23 cellular contexts compared by ENCODE assay signal in genomic region chr4:147571021-147571770, GRCh38. TPM values are rescaled to one million over a fixed set of nuclear protein-coding genes. Genes with fewer than 3 reads are reported as not detected.
DNase-seq lines count a peak whose midpoint lies in the region; ATAC-seq, FAIRE-seq and TF ChIP-seq lines count a peak whose summit lies in the region.
"Had no signal": no experiment of that assay in that cellular context is flagged by ENCODE, and none has a peak within 500 bp of the region (broad histone marks: within the 10 kb centered on the region; RNA-seq: fewer than 3 reads in every experiment).

No MANE protein-coding gene starts in this region.

- peak overlapping the region; percentile 9 for H3K27ac ChIP-seq in epithelial cell of prostate
- no peak overlapping the region for H3K27ac ChIP-seq in osteoblast (ENCODE audit: low read depth, low read length)
- no peak overlapping the region for H3K27ac ChIP-seq in small intestine (ENCODE audit: low read depth in 1 of 2, low read length in 1 of 2)
- H3K27ac ChIP-seq: 22Rv1; BLaER1 treated with 17β-estradiol and CSF1 and Interleukin-3, amounts not matched to agents 10 nM and 100 nM had no signal

- H3K4me3 ChIP-seq in osteoblast (ENCODE audit: insufficient read depth, low read length) (no peak overlapping the region), H7 (ENCODE audit: insufficient read depth, low read depth, low read length) (no peak overlapping the region), small intestine (ENCODE audit: low read depth in 1 of 2, low read length in 2 of 2) (no peak overlapping the region)
- H3K4me3 ChIP-seq: BLaER1 treated with 17β-estradiol and CSF1 and Interleukin-3, amounts not matched to agents 10 nM and 100 nM had no signal

- no peak for FAIRE-seq in small intestine (lab: Jason Lieb, UNC)
- FAIRE-seq: GM12891, RCC 7860 had no signal

- H3K36me3 ChIP-seq in osteoblast (ENCODE audit: insufficient read depth, low read length) (no peaks in the 10 kb centered on the region), H7 (replicated peaks; ENCODE audit: control insufficient read depth, insufficient read depth, low read length) (no peaks in the 10 kb centered on the region), small intestine (ENCODE audit: control insufficient read depth in 2 of 2, insufficient read depth in 2 of 2, low read length in 2 of 2) (no peaks in the 10 kb centered on the region)
- H3K36me3 ChIP-seq: BLaER1 treated with 17β-estradiol and CSF1 and Interleukin-3, amounts not matched to agents 10 nM and 100 nM had no signal

- no peaks in the 10 kb centered on the region for H3K79me2 ChIP-seq in osteoblast (ENCODE audit: insufficient read depth, low read length)

- H3K9me3 ChIP-seq in osteoblast (ENCODE audit: low read depth, low read length) (no peaks in the 10 kb centered on the region), small intestine (ENCODE audit: control insufficient read depth, low read depth) (no peaks in the 10 kb centered on the region)
- H3K9me3 ChIP-seq: Caco-2 had no signal

- ATAC-seq in GM21390 (IDR thresholded peaks at IDR 0.05; ENCODE audit: unreplicated experiment) = no peak
- ATAC-seq: HCT116, Right ventricle myocardium inferior had no signal

- no peak for TF ChIP-seq CTCF in osteoblast (IDR thresholded peaks at IDR 0.05; ENCODE audit: extremely low read depth, low read depth, low read length)

- H2AFZ ChIP-seq in osteoblast (ENCODE audit: low read length) = peak overlapping the region; percentile 61

- no peaks in the 10 kb centered on the region for H4K20me1 ChIP-seq in osteoblast (ENCODE audit: insufficient read depth, low read length)
- H4K20me1 ChIP-seq: BLaER1 treated with 17β-estradiol and CSF1 and Interleukin-3, amounts not matched to agents 10 nM and 100 nM had no signal

- DNase-seq in EH (ENCODE audit: low read depth) = peak; percentile 62
- DNase-seq in M059J (ENCODE audit: low read depth) = peak; percentile 34
- DNase-seq in epithelial cell of prostate (ENCODE audit: low read depth, low spot score) = no peak
- no peak for DNase-seq in osteoblast (ENCODE audit: insufficient read length, low spot score, missing footprints)
- no peak for DNase-seq in NCI-H146 (lab: John Stamatoyannopoulos, UW)
- no peak for DNase-seq in H7
- no peak for DNase-seq in small intestine
- DNase-seq: ACHN; Caco-2; CD4-positive, alpha-beta memory T cell; DMS 273 treated with DMSO at 0.1 percent for 48 hours; DMS79 treated with DMSO at 0.1 percent for 48 hours; NCI-H1694 treated with DMSO at 0.1 percent for 48 hours; NCI-H2081 treated with DMSO at 0.1 percent for 48 hours; NCI-H2171 treated with DMSO at 0.1 percent for 48 hours; NCI-H526 had no signal

- H3K4me2 ChIP-seq in osteoblast (ENCODE audit: insufficient read depth, low read length) = no peak overlapping the region
- H3K4me2 ChIP-seq: BLaER1 treated with 17β-estradiol and CSF1 and Interleukin-3, amounts not matched to agents 10 nM and 100 nM had no signal

- H3K27me3 ChIP-seq in osteoblast (ENCODE audit: insufficient read depth, low read length) (no peaks in the 10 kb centered on the region), H7 (ENCODE audit: control insufficient read depth, insufficient read depth, low read length) (no peaks in the 10 kb centered on the region), small intestine (ENCODE audit: control insufficient read depth in 2 of 2, insufficient read depth in 2 of 2, low read length in 2 of 2) (no peaks in the 10 kb centered on the region)
- H3K27me3 ChIP-seq: BLaER1 treated with 17β-estradiol and CSF1 and Interleukin-3, amounts not matched to agents 10 nM and 100 nM had no signal

- WGBS in small intestine, 3 donors = 57 to 74% (median 66%) methylated on average over 5 of the region's 5 CpGs

- H3K4me1 ChIP-seq in osteoblast (ENCODE audit: insufficient read depth, low read length) = peaks cover 9% of the 10 kb centered on the region
- H3K4me1 ChIP-seq in small intestine (ENCODE audit: control insufficient read depth in 2 of 2, insufficient read depth in 1 of 2, low read depth in 1 of 2, low read length in 1 of 2) = no peaks in the 10 kb centered on the region
- H3K4me1 ChIP-seq: BLaER1 treated with 17β-estradiol and CSF1 and Interleukin-3, amounts not matched to agents 10 nM and 100 nM; Caco-2 had no signal

RNA-seq across cellular contexts. Expression of gene TMEM184C, which starts 46.0 kb away (rescaled TPM):
- 19.1 and 27.0 TPM in 2 replicates for total RNA-seq in M059J (2014; rRNA removed; shearing (Covaris generic))
- total RNA-seq in osteoblast = 35.1 and 43.4 TPM in 2 replicates
- 24.9 and 34.3 TPM in 2 replicates for total RNA-seq in H7 (2014; rRNA removed; shearing (Covaris generic))
- polyA plus RNA-seq in small intestine = 10 to 100 TPM in 1 of 3 donors, 1 to 10 TPM in 2; 4.6 to 14.6 (median 6.3) TPM

Comparison
In these comparisons a context has a peak if more than half of its experiments do, and no peak if none do; other contexts are left out.
1. DNase-seq: peak in EH (single experiment) and M059J (single experiment); none in epithelial cell of prostate (single experiment), osteoblast (single experiment), NCI-H146 (single experiment), H7 (single experiment) and small intestine (single experiment).